ENCODE assay signal across 8 cellular contexts in the genomic region with DNA sequence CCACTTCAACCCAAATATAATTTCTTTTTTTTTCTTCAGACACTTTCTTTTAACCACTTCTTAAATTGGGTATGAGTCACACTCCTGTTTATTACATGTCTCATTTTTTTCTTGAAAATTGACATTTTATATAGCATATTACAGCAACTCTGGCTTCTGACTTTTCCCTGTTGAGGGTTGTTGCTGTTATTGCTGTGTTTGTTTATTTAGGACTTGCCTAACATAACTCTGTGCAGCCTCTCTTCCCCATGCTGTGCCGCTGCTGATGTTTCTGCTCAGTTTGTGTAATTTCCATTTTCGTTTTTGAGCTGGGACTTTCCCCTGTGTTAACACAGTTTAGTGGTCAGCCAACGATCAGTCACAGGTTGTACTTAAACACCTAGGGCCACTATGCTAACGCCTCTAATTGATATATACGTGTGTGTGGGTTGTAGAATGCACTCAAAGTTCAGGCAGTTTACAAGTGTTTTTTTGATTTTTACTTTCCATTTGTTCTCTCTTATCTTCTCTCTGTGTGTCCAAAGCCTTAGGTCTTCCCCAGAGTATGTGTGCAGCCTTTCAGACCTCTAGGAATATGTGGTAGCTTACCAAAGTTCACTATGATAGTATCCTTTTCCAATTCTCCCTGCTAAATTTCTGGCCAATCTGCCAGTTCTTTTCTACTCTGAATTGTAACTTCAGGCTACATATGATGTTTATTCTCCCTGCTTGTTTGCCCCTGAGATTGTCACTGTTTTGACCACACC.
A peak's percentile ranks its signal among the peaks of the same experiment; 100 is the strongest.
DNase-seq lines count a peak whose midpoint lies in the region; ATAC-seq and TF ChIP-seq lines count a peak whose summit lies in the region.

No MANE protein-coding gene starts in this region.

- BruUV-seq in Calu3 (replicated peaks; lab: Mats Ljungman, UMichigan): no TSS peak

- TF ChIP-seq CTCF in Calu3 (IDR thresholded peaks at IDR 0.05; ENCODE audit: unreplicated experiment) (no peak), type B pancreatic cell (conservative IDR thresholded peaks at IDR 0.05) (no peak)

- H3K4me1 Mint-ChIP-seq in Calu3 (ENCODE audit: low read depth, unreplicated experiment) (peaks cover 11% of the 10 kb centered on the region), type B pancreatic cell (ENCODE audit: unreplicated experiment) (no peaks in the 10 kb centered on the region)

- H3K36me3 ChIP-seq in aorta (ENCODE audit: control insufficient read depth in 1 of 2, insufficient read depth in 2 of 2, low read length in 1 of 2): no peaks in the 10 kb centered on the region

- peak; percentile 100 for ATAC-seq in GM19438 (IDR thresholded peaks at IDR 0.05; ENCODE audit: low read depth, unreplicated experiment)
- peak; percentile 100 for ATAC-seq in HG03354 (IDR thresholded peaks at IDR 0.05; ENCODE audit: poor library complexity, severe bottlenecking, unreplicated experiment)
- no peak for ATAC-seq in aorta (ENCODE audit: low FRiP score)

- no peaks in the 10 kb centered on the region for H3K9me3 Mint-ChIP-seq in Calu3 (ENCODE audit: low read depth, unreplicated experiment)
- H3K9me3 Mint-ChIP-seq in type B pancreatic cell: no peaks in the 10 kb centered on the region

- H3K4me3 ChIP-seq in aorta (ENCODE audit: low read length in 2 of 2): no peak overlapping the region

- 64 to 72% methylated on average over 5 of the region's 5 CpGs for WGBS in aorta, 2 donors

- no peaks in the 10 kb centered on the region for H3K4me1 ChIP-seq in aorta (ENCODE audit: control insufficient read depth in 1 of 2, insufficient read depth in 2 of 2, low read length in 2 of 2)

- H3K36me3 Mint-ChIP-seq in Calu3 (ENCODE audit: insufficient read depth, unreplicated experiment): no peaks in the 10 kb centered on the region
- H3K36me3 Mint-ChIP-seq in type B pancreatic cell: no peaks in the 10 kb centered on the region

- H3K27me3 Mint-ChIP-seq in Calu3 (ENCODE audit: unreplicated experiment) (no peaks in the 10 kb centered on the region), type B pancreatic cell (no peaks in the 10 kb centered on the region)

- DNase-seq in Calu3 (peak; percentile 8), fibroblast of gingiva (ENCODE audit: low read depth) (peak; percentile 42), aorta (no peak), NCI-H2196 treated with DMSO at 0.1 percent for 48 hours (lab: John Stamatoyannopoulos, UW; ENCODE audit: unreplicated experiment) (no peak), head of caudate nucleus (no peak), type B pancreatic cell (ENCODE audit: extremely low spot score, unreplicated experiment) (no peak)

- no peaks in the 10 kb centered on the region for H3K9me3 ChIP-seq in aorta (ENCODE audit: control insufficient read depth, low read length)

- H3K4me3 Mint-ChIP-seq in Calu3 (ENCODE audit: low read depth, unreplicated experiment) (peak overlapping the region; percentile 7), type B pancreatic cell (no peak overlapping the region)

- no peak overlapping the region for H3K27ac ChIP-seq in aorta (ENCODE audit: low read depth in 1 of 2, low read length in 2 of 2)

- intact Hi-C loops in Calu3 (cut with micrococcal nuclease; ENCODE audit: unreplicated experiment): no loop called here
- intact Hi-C loops in aorta (cut with DNase I): no loop called here
- intact Hi-C loops in head of caudate nucleus (cut with DNase I): no loop called here

- H3K27ac Mint-ChIP-seq in Calu3 (ENCODE audit: unreplicated experiment) (no peak overlapping the region), type B pancreatic cell (no peak overlapping the region)

- CTCF ChIA-PET in Calu3 (lab: Charles Lee): no interaction called here

- H3K27me3 ChIP-seq in aorta (ENCODE audit: control insufficient read depth in 1 of 2, insufficient read depth in 2 of 2, low read length in 1 of 2): no peaks in the 10 kb centered on the region

Comparison
In these comparisons a context has a peak if more than half of its experiments do, and no peak if none do; other contexts are left out.
1. DNase-seq: peak in Calu3 (single experiment) and fibroblast of gingiva (single experiment); none in aorta (0 of 2), NCI-H2196 treated with DMSO at 0.1 percent for 48 hours (single experiment), head of caudate nucleus (0 of 42) and type B pancreatic cell (single experiment).